In genomic region chr6:160477901-160478300, GRCh38 we compare ENCODE assay signal across 18 cellular contexts.
"Had no signal": no experiment of that assay in that cellular context is flagged by ENCODE, and none has a peak within 500 bp of the region (broad histone marks: within the 10 kb centered on the region; RNA-seq: fewer than 3 reads in every experiment).

No MANE protein-coding gene starts in this region.

- H3K36me3 ChIP-seq: neutrophil, ovary, thyroid gland, upper lobe of right lung, WERI-Rb-1 had no signal

- H3K4me3 ChIP-seq: coronary artery, hepatocyte, ovary, thyroid gland, upper lobe of right lung had no signal

- H3K27ac ChIP-seq: coronary artery, hepatocyte, neutrophil, ovary, thyroid gland, upper lobe of right lung, WERI-Rb-1 had no signal

- ATAC-seq: activated CD8-positive, alpha-beta T cell treated with anti-CD3 and anti-CD28 coated beads, Interleukin-2, amount 10 ng/mL, durations not matched to agents 7 days and 5 days; right cardiac atrium; stimulated activated naive CD8-positive, alpha-beta T cell treated with anti-CD3 and anti-CD28 coated beads, Interleukin-15, Interleukin-2, amounts not matched to agents 100 U/mL and 50 U/mL, for 24 hours; upper lobe of right lung had no signal

- H3K9me3 ChIP-seq: neutrophil, ovary, thyroid gland, upper lobe of right lung had no signal

- H3K27me3 ChIP-seq: hepatocyte, neutrophil, ovary, thyroid gland, upper lobe of right lung had no signal

- H3K79me2 ChIP-seq: hepatocyte had no signal

- H2AFZ ChIP-seq: hepatocyte had no signal

- DNase-seq: activated CD4-positive, alpha-beta T cell treated with anti-CD3 and anti-CD28 coated beads for 1 hour; activated CD4-positive, alpha-beta T cell treated with anti-CD3 and anti-CD28 coated beads, Interleukin-2, amount 50 U/mL, for 1 hour; activated CD8-positive, alpha-beta T cell treated with anti-CD3 and anti-CD28 coated beads, Interleukin-2, amount 10 ng/mL, durations not matched to agents 7 days and 5 days; activated gamma-delta T cell treated with Interleukin-2 at 50 U/mL for 16 hours; aorta; foreskin fibroblast; immature natural killer cell; ovary; right cardiac atrium; stimulated activated CD4-positive, alpha-beta T cell treated with anti-CD3 and anti-CD28 coated beads, Interleukin-12 subunit alpha, Interleukin-12 subunit beta, amount 100 ng/mL, for 4 hours; stimulated activated CD4-positive, alpha-beta T cell treated with anti-CD3 and anti-CD28 coated beads, Interleukin-4, amount 100 ng/mL, for 4 hours; stimulated activated naive CD8-positive, alpha-beta T cell treated with anti-CD3 and anti-CD28 coated beads, Interleukin-15, Interleukin-2, amounts not matched to agents 100 U/mL and 50 U/mL, for 24 hours; thyroid gland; upper lobe of right lung; WERI-Rb-1 had no signal

- H3K4me1 ChIP-seq: thyroid gland, upper lobe of right lung had no signal

- H3K4me2 ChIP-seq: hepatocyte had no signal
